ENCODE assay signal across 17 cellular contexts in the genomic region with DNA sequence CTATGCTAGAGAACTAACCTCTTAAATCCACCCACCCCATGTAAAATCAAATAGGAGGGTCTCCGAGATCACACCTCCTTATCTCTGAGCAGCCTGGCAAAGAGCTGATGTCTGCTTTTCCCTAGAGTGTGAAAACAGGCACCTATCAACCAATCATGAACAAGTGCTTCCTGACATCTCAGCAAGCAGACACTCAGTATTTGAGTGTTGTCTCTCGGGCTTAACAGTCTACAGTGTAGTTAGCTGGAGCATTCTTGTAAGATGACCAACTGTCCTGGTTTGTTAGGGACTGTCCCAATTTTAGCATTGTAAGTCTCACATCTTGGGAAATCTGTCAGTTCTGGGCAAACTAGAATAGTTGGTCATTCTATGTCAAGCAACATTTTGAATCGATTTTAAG. TPM values are rescaled to one million over a fixed set of nuclear protein-coding genes. Genes with fewer than 3 reads are reported as not detected.
"Had no signal": no experiment of that assay in that cellular context is flagged by ENCODE, and none has a peak within 500 bp of the region (broad histone marks: within the 10 kb centered on the region; RNA-seq: fewer than 3 reads in every experiment).

No MANE protein-coding gene starts in this region.

- H3K4me1 ChIP-seq: parathyroid adenoma had no signal

- H3K4me3 ChIP-seq: coronary artery, neural progenitor cell, skin epidermis, vagina had no signal

- H3K9me3 Mint-ChIP-seq: neural progenitor cell had no signal

- H3K27ac Mint-ChIP-seq: neural progenitor cell had no signal

- H3K36me3 ChIP-seq: neural progenitor cell, vagina, WERI-Rb-1 had no signal

- H3K27ac ChIP-seq: coronary artery, neural progenitor cell, parathyroid adenoma, skin epidermis, vagina, WERI-Rb-1 had no signal

- H3K27me3 ChIP-seq: neural progenitor cell, vagina had no signal

- H3K9me3 ChIP-seq: vagina had no signal

- H3K4me3 Mint-ChIP-seq: activated CD8-positive, alpha-beta T cell treated with anti-CD3 and anti-CD28 coated beads, Interleukin-2, amount 10 ng/mL, durations not matched to agents 7 days and 5 days; neural progenitor cell had no signal

- H3K36me3 Mint-ChIP-seq: neural progenitor cell had no signal

- ATAC-seq: activated CD8-positive, alpha-beta T cell treated with anti-CD3 and anti-CD28 coated beads, Interleukin-2, amount 10 ng/mL, durations not matched to agents 7 days and 5 days; left ventricle myocardium superior had no signal

- H2AFZ ChIP-seq: neural progenitor cell, parathyroid adenoma had no signal

- H3K9ac ChIP-seq: neural progenitor cell, parathyroid adenoma had no signal

- DNase-seq: activated CD4-positive, alpha-beta T cell treated with anti-CD3 and anti-CD28 coated beads for 4 hours; activated CD8-positive, alpha-beta memory T cell treated with anti-CD3 and anti-CD28 coated beads, Interleukin-2, amount 50 U/mL, for 48 hours; activated CD8-positive, alpha-beta T cell treated with anti-CD3 and anti-CD28 coated beads, Interleukin-2, amount 10 ng/mL, durations not matched to agents 7 days and 5 days; aorta; central memory CD4-positive, alpha-beta T cell; effector CD8-positive, alpha-beta T cell; erythroblast; left ventricle myocardium superior; retina; T-helper 1 cell; WERI-Rb-1 had no signal

RNA-seq across cellular contexts. Expression of a gene that starts 26.4 kb away (rescaled TPM):
- total RNA-seq: activated CD8-positive, alpha-beta T cell treated with anti-CD3 and anti-CD28 coated beads, Interleukin-2, amount 10 ng/mL, durations not matched to agents 7 days and 5 days; left ventricle myocardium superior; mesenteric fat pad; vagina had no signal
